ENCODE assay signal across 1 cellular context in genomic region chr1:14318830-14319229, GRCh38.
TF ChIP-seq lines count a peak whose summit lies in the region.

No MANE protein-coding gene starts in this region.

TF ChIP-seq in HEK293, 187 proteins besides CTCF, POLR2A, EP300 and RAD21 (continued from another document):
- TF ChIP-seq ZNF488 (tag by site-specific recombination; IDR thresholded peaks at IDR 0.05) (no peak), ZBTB17 (tag by site-specific recombination; IDR thresholded peaks at IDR 0.05) (no peak), OVOL3 (tag by site-specific recombination; IDR thresholded peaks at IDR 0.05) (no peak), ZNF133 (tag by site-specific recombination; IDR thresholded peaks at IDR 0.05) (no peak), ZNF138 (tag by site-specific recombination; IDR thresholded peaks at IDR 0.05; ENCODE audit: borderline replicate concordance) (no peak), MYNN (tag by site-specific recombination; IDR thresholded peaks at IDR 0.05; ENCODE audit: borderline replicate concordance) (no peak), ZNF221 (tag by site-specific recombination; IDR thresholded peaks at IDR 0.05; ENCODE audit: borderline replicate concordance) (no peak), SALL2 (tag by site-specific recombination; IDR thresholded peaks at IDR 0.05; ENCODE audit: borderline replicate concordance) (no peak), GFI1B (tag by site-specific recombination; IDR thresholded peaks at IDR 0.05) (0 out of 2 replicates have a peak, but pooled peaks have one; percentile 10), ZNF791 (tag by site-specific recombination; IDR thresholded peaks at IDR 0.05) (no peak), EGR2 (tag by site-specific recombination; IDR thresholded peaks at IDR 0.05; ENCODE audit: low read depth) (no peak), ZNF501 (tag by site-specific recombination; IDR thresholded peaks at IDR 0.05) (peak; percentile 45; the same call in 1 of the 2 replicates), ZBTB20 (tag by site-specific recombination; IDR thresholded peaks at IDR 0.05) (no peak), ZBTB21 (tag by site-specific recombination; IDR thresholded peaks at IDR 0.05) (no peak), OSR2 (tag by site-specific recombination; IDR thresholded peaks at IDR 0.05) (no peak), ZNF776 (tag by site-specific recombination; IDR thresholded peaks at IDR 0.05; ENCODE audit: borderline replicate concordance) (no peak), HOXC10 (CRISPR knock-in tag; IDR thresholded peaks at IDR 0.05) (no peak), SP3 (tag by site-specific recombination; IDR thresholded peaks at IDR 0.05) (no peak), ZNF175 (tag by site-specific recombination; IDR thresholded peaks at IDR 0.05) (no peak), ZNF362 (tag by site-specific recombination; IDR thresholded peaks at IDR 0.05) (no peak), GLIS1 (tag by site-specific recombination; IDR thresholded peaks at IDR 0.05) (no peak), KLF1 (tag by site-specific recombination; IDR thresholded peaks at IDR 0.05) (no peak), ZNF624 (tag by site-specific recombination; IDR thresholded peaks at IDR 0.05) (no peak), ZNF2 (tag by site-specific recombination; IDR thresholded peaks at IDR 0.05) (no peak), ZNF157 (tag by site-specific recombination; IDR thresholded peaks at IDR 0.05) (no peak), ZNF350 (tag by site-specific recombination; IDR thresholded peaks at IDR 0.05) (no peak), ZNF169 (tag by site-specific recombination; IDR thresholded peaks at IDR 0.05) (no peak), ZNF670 (tag by site-specific recombination; IDR thresholded peaks at IDR 0.05; ENCODE audit: low read depth) (no peak), ZSCAN18 (tag by site-specific recombination; IDR thresholded peaks at IDR 0.05) (no peak), ZNF514 (tag by site-specific recombination; IDR thresholded peaks at IDR 0.05) (no peak), ZNF433 (tag by site-specific recombination; IDR thresholded peaks at IDR 0.05; ENCODE audit: low read depth) (no peak), ZNF837 (tag by site-specific recombination; IDR thresholded peaks at IDR 0.05) (no peak), ZFP3 (tag by site-specific recombination; IDR thresholded peaks at IDR 0.05; ENCODE audit: low read depth) (peak; percentile 31; the same call in 1 of the 2 replicates), ZNF530 (tag by site-specific recombination; IDR thresholded peaks at IDR 0.05; ENCODE audit: low read depth) (no peak), ZNF214 (tag by site-specific recombination; IDR thresholded peaks at IDR 0.05; ENCODE audit: borderline replicate concordance) (no peak), ZNF302 (tag by site-specific recombination; IDR thresholded peaks at IDR 0.05; ENCODE audit: low read depth) (no peak)
- TF ChIP-seq, protein P1, sequence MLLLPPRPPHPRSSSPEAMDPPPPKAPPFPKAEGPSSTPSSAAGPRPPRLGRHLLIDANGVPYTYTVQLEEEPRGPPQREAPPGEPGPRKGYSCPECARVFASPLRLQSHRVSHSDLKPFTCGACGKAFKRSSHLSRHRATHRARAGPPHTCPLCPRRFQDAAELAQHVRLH (tag by site-specific recombination; IDR thresholded peaks at IDR 0.05) = no peak
- TF ChIP-seq, protein P2, sequence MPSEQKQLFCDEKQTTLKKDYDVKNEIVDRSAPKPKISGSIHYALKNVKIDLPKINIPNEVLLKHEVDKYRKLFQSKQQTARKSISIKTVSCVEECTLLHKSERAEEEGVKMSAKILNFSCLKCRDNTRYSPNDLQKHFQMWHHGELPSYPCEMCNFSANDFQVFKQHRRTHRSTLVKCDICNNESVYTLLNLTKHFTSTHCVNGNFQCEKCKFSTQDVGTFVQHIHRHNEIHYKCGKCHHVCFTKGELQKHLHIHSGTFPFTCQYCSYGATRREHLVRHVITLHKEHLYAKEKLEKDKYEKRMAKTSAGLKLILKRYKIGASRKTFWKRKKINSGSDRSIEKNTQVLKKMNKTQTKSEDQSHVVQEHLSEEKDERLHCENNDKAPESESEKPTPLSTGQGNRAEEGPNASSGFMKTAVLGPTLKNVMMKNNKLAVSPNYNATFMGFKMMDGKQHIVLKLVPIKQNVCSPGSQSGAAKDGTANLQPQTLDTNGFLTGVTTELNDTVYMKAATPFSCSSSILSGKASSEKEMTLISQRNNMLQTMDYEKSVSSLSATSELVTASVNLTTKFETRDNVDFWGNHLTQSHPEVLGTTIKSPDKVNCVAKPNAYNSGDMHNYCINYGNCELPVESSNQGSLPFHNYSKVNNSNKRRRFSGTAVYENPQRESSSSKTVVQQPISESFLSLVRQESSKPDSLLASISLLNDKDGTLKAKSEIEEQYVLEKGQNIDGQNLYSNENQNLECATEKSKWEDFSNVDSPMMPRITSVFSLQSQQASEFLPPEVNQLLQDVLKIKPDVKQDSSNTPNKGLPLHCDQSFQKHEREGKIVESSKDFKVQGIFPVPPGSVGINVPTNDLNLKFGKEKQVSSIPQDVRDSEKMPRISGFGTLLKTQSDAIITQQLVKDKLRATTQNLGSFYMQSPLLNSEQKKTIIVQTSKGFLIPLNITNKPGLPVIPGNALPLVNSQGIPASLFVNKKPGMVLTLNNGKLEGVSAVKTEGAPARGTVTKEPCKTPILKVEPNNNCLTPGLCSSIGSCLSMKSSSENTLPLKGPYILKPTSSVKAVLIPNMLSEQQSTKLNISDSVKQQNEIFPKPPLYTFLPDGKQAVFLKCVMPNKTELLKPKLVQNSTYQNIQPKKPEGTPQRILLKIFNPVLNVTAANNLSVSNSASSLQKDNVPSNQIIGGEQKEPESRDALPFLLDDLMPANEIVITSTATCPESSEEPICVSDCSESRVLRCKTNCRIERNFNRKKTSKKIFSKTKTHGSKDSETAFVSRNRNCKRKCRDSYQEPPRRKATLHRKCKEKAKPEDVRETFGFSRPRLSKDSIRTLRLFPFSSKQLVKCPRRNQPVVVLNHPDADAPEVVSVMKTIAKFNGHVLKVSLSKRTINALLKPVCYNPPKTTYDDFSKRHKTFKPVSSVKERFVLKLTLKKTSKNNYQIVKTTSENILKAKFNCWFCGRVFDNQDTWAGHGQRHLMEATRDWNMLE (tag by site-specific recombination; conservative IDR thresholded peaks at IDR 0.05; ENCODE audit: low read depth) = peak; percentile 90
- TF ChIP-seq, protein P3, sequence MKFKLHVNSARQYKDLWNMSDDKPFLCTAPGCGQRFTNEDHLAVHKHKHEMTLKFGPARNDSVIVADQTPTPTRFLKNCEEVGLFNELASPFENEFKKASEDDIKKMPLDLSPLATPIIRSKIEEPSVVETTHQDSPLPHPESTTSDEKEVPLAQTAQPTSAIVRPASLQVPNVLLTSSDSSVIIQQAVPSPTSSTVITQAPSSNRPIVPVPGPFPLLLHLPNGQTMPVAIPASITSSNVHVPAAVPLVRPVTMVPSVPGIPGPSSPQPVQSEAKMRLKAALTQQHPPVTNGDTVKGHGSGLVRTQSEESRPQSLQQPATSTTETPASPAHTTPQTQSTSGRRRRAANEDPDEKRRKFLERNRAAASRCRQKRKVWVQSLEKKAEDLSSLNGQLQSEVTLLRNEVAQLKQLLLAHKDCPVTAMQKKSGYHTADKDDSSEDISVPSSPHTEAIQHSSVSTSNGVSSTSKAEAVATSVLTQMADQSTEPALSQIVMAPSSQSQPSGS (tag by site-specific recombination; IDR thresholded peaks at IDR 0.05; ENCODE audit: low read depth) = no peak
- TF ChIP-seq, protein P4, sequence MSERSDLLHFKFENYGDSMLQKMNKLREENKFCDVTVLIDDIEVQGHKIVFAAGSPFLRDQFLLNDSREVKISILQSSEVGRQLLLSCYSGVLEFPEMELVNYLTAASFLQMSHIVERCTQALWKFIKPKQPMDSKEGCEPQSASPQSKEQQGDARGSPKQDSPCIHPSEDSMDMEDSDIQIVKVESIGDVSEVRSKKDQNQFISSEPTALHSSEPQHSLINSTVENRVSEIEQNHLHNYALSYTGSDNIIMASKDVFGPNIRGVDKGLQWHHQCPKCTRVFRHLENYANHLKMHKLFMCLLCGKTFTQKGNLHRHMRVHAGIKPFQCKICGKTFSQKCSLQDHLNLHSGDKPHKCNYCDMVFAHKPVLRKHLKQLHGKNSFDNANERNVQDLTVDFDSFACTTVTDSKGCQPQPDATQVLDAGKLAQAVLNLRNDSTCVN (tag by site-specific recombination; optimal IDR thresholded peaks at IDR 0.05) = no peak
- TF ChIP-seq, protein P5, sequence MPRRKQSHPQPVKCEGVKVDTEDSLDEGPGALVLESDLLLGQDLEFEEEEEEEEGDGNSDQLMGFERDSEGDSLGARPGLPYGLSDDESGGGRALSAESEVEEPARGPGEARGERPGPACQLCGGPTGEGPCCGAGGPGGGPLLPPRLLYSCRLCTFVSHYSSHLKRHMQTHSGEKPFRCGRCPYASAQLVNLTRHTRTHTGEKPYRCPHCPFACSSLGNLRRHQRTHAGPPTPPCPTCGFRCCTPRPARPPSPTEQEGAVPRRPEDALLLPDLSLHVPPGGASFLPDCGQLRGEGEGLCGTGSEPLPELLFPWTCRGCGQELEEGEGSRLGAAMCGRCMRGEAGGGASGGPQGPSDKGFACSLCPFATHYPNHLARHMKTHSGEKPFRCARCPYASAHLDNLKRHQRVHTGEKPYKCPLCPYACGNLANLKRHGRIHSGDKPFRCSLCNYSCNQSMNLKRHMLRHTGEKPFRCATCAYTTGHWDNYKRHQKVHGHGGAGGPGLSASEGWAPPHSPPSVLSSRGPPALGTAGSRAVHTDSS (tag by site-specific recombination; IDR thresholded peaks at IDR 0.05) = no peak
